In the genomic region with DNA sequence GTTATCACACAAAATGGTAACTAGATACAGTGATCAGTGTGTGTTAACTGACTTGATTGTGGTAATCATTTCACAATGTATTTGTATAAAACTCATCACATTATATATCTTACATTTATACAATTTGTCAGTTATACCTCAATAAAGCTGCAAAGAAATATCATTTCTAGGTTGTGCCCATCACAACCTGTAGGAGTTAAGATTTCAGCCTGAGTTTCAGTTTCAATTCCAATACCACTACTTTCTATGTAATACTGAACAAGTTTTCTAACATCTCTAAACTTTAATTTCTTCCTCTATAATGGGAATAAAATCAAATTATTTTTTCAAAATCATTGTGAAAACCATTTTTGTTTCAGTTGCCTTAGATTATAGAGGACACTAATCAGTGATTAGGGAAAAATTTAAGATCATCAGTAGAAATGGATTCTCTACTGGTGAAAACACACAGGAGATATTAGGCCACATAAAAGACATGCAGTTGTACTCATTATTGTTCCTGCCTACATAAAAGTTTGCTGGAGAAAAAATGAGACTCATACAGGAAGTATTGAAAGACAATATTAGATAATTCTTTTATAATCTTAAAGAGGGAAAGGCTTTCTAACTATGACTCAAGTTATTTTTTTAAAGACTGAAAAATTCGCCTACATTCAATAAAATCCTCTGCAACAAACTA, we compare ENCODE assay signal across 16 cellular contexts. TPM values are rescaled to one million over a fixed set of nuclear protein-coding genes. Genes with fewer than 3 reads are reported as not detected.
A peak's percentile ranks its signal among the peaks of the same experiment; 100 is the strongest.
DNase-seq lines count a peak whose midpoint lies in the region; ATAC-seq and TF ChIP-seq lines count a peak whose summit lies in the region.
"Had no signal": no experiment of that assay in that cellular context is flagged by ENCODE, and none has a peak within 500 bp of the region (broad histone marks: within the 10 kb centered on the region; RNA-seq: fewer than 3 reads in every experiment).

No MANE protein-coding gene starts in this region.

- no peaks in the 10 kb centered on the region for H3K27me3 ChIP-seq in sigmoid colon

- ATAC-seq in GM21423 (IDR thresholded peaks at IDR 0.05; ENCODE audit: unreplicated experiment) (peak; percentile 62), mucosa of descending colon (no peak), T-helper 17 cell (no peak)
- ATAC-seq in activated CD8-positive, alpha-beta T cell treated with anti-CD3 and anti-CD28 coated beads, Interleukin-2, amount 10 ng/mL, durations not matched to agents 7 days and 5 days: peak; percentile 79

- no peaks in the 10 kb centered on the region for H3K9me3 Mint-ChIP-seq in activated CD4-positive, alpha-beta memory T cell treated with anti-CD3 and anti-CD28 coated beads, Interleukin-2, amount 10 ng/mL, durations not matched to agents 7 days and 5 days
- H3K9me3 Mint-ChIP-seq in activated CD4-positive, alpha-beta memory T cell treated with anti-CD3 and anti-CD28 coated beads for 36 hours: no peaks in the 10 kb centered on the region
- H3K9me3 Mint-ChIP-seq in activated CD8-positive, alpha-beta T cell treated with anti-CD3 and anti-CD28 coated beads, Interleukin-2, amount 10 ng/mL, durations not matched to agents 7 days and 5 days (ENCODE audit: insufficient read depth): no peaks in the 10 kb centered on the region
- H3K9me3 Mint-ChIP-seq: activated T-helper 2 cell treated with anti-CD3 and anti-CD28 coated beads, Interferon-gamma antibody, Interleukin-2, Interleukin-4, amounts not matched to agents 10 μg/mL and 5 μg/mL and 100 μg/mL, durations not matched to agents 14 hours and 24 hours and 36 hours; memory B cell had no signal

- peaks cover 9% of the 10 kb centered on the region for H3K36me3 Mint-ChIP-seq in activated CD4-positive, alpha-beta memory T cell treated with anti-CD3 and anti-CD28 coated beads, Interleukin-2, amount 10 ng/mL, durations not matched to agents 7 days and 5 days (ENCODE audit: low read depth)
- peaks cover 12% of the 10 kb centered on the region for H3K36me3 Mint-ChIP-seq in activated CD4-positive, alpha-beta memory T cell treated with anti-CD3 and anti-CD28 coated beads for 36 hours
- H3K36me3 Mint-ChIP-seq in activated CD8-positive, alpha-beta T cell treated with anti-CD3 and anti-CD28 coated beads, Interleukin-2, amount 10 ng/mL, durations not matched to agents 7 days and 5 days (ENCODE audit: low read depth): peaks cover 24% of the 10 kb centered on the region
- peaks cover 2% of the 10 kb centered on the region for H3K36me3 Mint-ChIP-seq in T-helper 17 cell (ENCODE audit: low read depth)

- TF ChIP-seq POLR2A in sigmoid colon (IDR thresholded peaks at IDR 0.05): no peak

- H3K36me3 ChIP-seq in sigmoid colon (no peaks in the 10 kb centered on the region), mucosa of descending colon (ENCODE audit: low read depth) (no peaks in the 10 kb centered on the region)
- H3K36me3 ChIP-seq: thoracic aorta had no signal

- intact Hi-C loops in activated CD4-positive, alpha-beta memory T cell treated with anti-CD3 and anti-CD28 coated beads for 36 hours (cut with micrococcal nuclease): loop anchor here (2.0 to 5.0 kb wide), 2 partner anchors 18 to 45 kb away; a partner anchor contains a TSS
- intact Hi-C loops in sigmoid colon (cut with DNase I) (loop anchor here (2.0 kb wide), 1 partner anchor 16 kb away; no protein-coding TSS in a partner anchor), mucosa of descending colon (cut with DNase I, micrococcal nuclease) (no loop called here)

- 49 to 61% methylated on average over 1 of the region's 1 CpG for WGBS in sigmoid colon, 2 donors

- TF ChIP-seq CTCF in sigmoid colon (IDR thresholded peaks at IDR 0.05): no peak
- no peak for TF ChIP-seq CTCF in mucosa of descending colon (IDR thresholded peaks at IDR 0.05)

- peak overlapping the region; percentile 21 for H3K27ac Mint-ChIP-seq in activated CD4-positive, alpha-beta memory T cell treated with anti-CD3 and anti-CD28 coated beads, Interleukin-2, amount 10 ng/mL, durations not matched to agents 7 days and 5 days
- no peak overlapping the region for H3K27ac Mint-ChIP-seq in activated CD4-positive, alpha-beta memory T cell treated with anti-CD3 and anti-CD28 coated beads for 36 hours
- H3K27ac Mint-ChIP-seq in activated CD8-positive, alpha-beta T cell treated with anti-CD3 and anti-CD28 coated beads, Interleukin-2, amount 10 ng/mL, durations not matched to agents 7 days and 5 days: peak overlapping the region; percentile 44
- H3K27ac Mint-ChIP-seq in T-helper 17 cell: no peak overlapping the region
- H3K27ac Mint-ChIP-seq: activated T-helper 2 cell treated with anti-CD3 and anti-CD28 coated beads, Interferon-gamma antibody, Interleukin-2, Interleukin-4, amounts not matched to agents 10 μg/mL and 5 μg/mL and 100 μg/mL, durations not matched to agents 14 hours and 24 hours and 36 hours; memory B cell had no signal

- H3K27me3 Mint-ChIP-seq in activated CD4-positive, alpha-beta memory T cell treated with anti-CD3 and anti-CD28 coated beads, Interleukin-2, amount 10 ng/mL, durations not matched to agents 7 days and 5 days: no peaks in the 10 kb centered on the region
- H3K27me3 Mint-ChIP-seq in activated CD4-positive, alpha-beta memory T cell treated with anti-CD3 and anti-CD28 coated beads for 36 hours: no peaks in the 10 kb centered on the region
- no peaks in the 10 kb centered on the region for H3K27me3 Mint-ChIP-seq in activated CD8-positive, alpha-beta T cell treated with anti-CD3 and anti-CD28 coated beads, Interleukin-2, amount 10 ng/mL, durations not matched to agents 7 days and 5 days (ENCODE audit: low read depth)
- no peaks in the 10 kb centered on the region for H3K27me3 Mint-ChIP-seq in T-helper 17 cell
- H3K27me3 Mint-ChIP-seq: memory B cell had no signal

- peaks cover 0 to 56% (median 50%) of the 10 kb centered on the region in 4 donors for H3K4me1 ChIP-seq in sigmoid colon
- H3K4me1 ChIP-seq in mucosa of descending colon (ENCODE audit: low read depth): peaks cover 22% of the 10 kb centered on the region
- H3K4me1 ChIP-seq: parathyroid adenoma had no signal

- DNase-seq in activated CD4-positive, alpha-beta memory T cell treated with anti-CD3 and anti-CD28 coated beads, Interleukin-2, amount 10 ng/mL, durations not matched to agents 7 days and 5 days: no peak
- DNase-seq in activated CD4-positive, alpha-beta memory T cell treated with anti-CD3 and anti-CD28 coated beads for 36 hours: no peak
- DNase-seq in activated CD8-positive, alpha-beta T cell treated with anti-CD3 and anti-CD28 coated beads, Interleukin-2, amount 10 ng/mL, durations not matched to agents 7 days and 5 days: no peak
- DNase-seq in sigmoid colon (no peak), putamen (ENCODE audit: low spot score) (no peak), mucosa of descending colon (no peak), T-helper 17 cell (no peak)
- DNase-seq: activated CD4-positive, alpha-beta T cell treated with anti-CD3 and anti-CD28 coated beads for 48 hours; Calu3; NCI-H1436 treated with DMSO at 0.1 percent for 48 hours; NCI-H524 had no signal

- H3K9me3 ChIP-seq in sigmoid colon: no peaks in the 10 kb centered on the region
- H3K9me3 ChIP-seq in mucosa of descending colon: no peaks in the 10 kb centered on the region
- no peaks in the 10 kb centered on the region for H3K9me3 ChIP-seq in T-helper 17 cell (ENCODE audit: control insufficient read depth, low read length, poor library complexity, severe bottlenecking)
- H3K9me3 ChIP-seq: thoracic aorta had no signal

- H3K4me3 Mint-ChIP-seq in activated CD4-positive, alpha-beta memory T cell treated with anti-CD3 and anti-CD28 coated beads, Interleukin-2, amount 10 ng/mL, durations not matched to agents 7 days and 5 days: no peak overlapping the region
- H3K4me3 Mint-ChIP-seq in activated CD4-positive, alpha-beta memory T cell treated with anti-CD3 and anti-CD28 coated beads for 36 hours: no peak overlapping the region
- peak overlapping the region; percentile 20 for H3K4me3 Mint-ChIP-seq in activated CD8-positive, alpha-beta T cell treated with anti-CD3 and anti-CD28 coated beads, Interleukin-2, amount 10 ng/mL, durations not matched to agents 7 days and 5 days
- no peak overlapping the region for H3K4me3 Mint-ChIP-seq in T-helper 17 cell
- H3K4me3 Mint-ChIP-seq: memory B cell had no signal

- CTCF ChIA-PET in activated CD4-positive, alpha-beta memory T cell treated with anti-CD3 and anti-CD28 coated beads, Interleukin-2, amount 10 ng/mL, durations not matched to agents 7 days and 5 days (lab: Charles Lee): no interaction called here
- CTCF ChIA-PET in activated CD4-positive, alpha-beta memory T cell treated with anti-CD3 and anti-CD28 coated beads for 36 hours (lab: Charles Lee): no interaction called here
- CTCF ChIA-PET in activated CD8-positive, alpha-beta T cell treated with anti-CD3 and anti-CD28 coated beads, Interleukin-2, amount 10 ng/mL, durations not matched to agents 7 days and 5 days (lab: Charles Lee): interaction anchor here (0.8 kb wide), 1 partner anchor 9 kb away, joined by 3 read pairs; no protein-coding TSS in a partner anchor

- H3K4me1 Mint-ChIP-seq in activated CD4-positive, alpha-beta memory T cell treated with anti-CD3 and anti-CD28 coated beads, Interleukin-2, amount 10 ng/mL, durations not matched to agents 7 days and 5 days: peaks cover 12% of the 10 kb centered on the region
- H3K4me1 Mint-ChIP-seq in activated CD4-positive, alpha-beta memory T cell treated with anti-CD3 and anti-CD28 coated beads for 36 hours (ENCODE audit: low read depth): peaks cover 15% of the 10 kb centered on the region
- peaks cover 23% of the 10 kb centered on the region for H3K4me1 Mint-ChIP-seq in activated CD8-positive, alpha-beta T cell treated with anti-CD3 and anti-CD28 coated beads, Interleukin-2, amount 10 ng/mL, durations not matched to agents 7 days and 5 days (ENCODE audit: low read depth)
- peaks cover 6% of the 10 kb centered on the region for H3K4me1 Mint-ChIP-seq in T-helper 17 cell

- H3K4me3 ChIP-seq in sigmoid colon (no peak overlapping the region), mucosa of descending colon (no peak overlapping the region)
- H3K4me3 ChIP-seq: thoracic aorta had no signal

- peak overlapping the region; percentile 54 to 83 (median 76) for H3K27ac ChIP-seq in sigmoid colon
- H3K27ac ChIP-seq: parathyroid adenoma, thoracic aorta had no signal

- TF ChIP-seq EP300 in sigmoid colon (IDR thresholded peaks at IDR 0.05): no peak

- POLR2A ChIA-PET in activated CD4-positive, alpha-beta memory T cell treated with anti-CD3 and anti-CD28 coated beads, Interleukin-2, amount 10 ng/mL, durations not matched to agents 7 days and 5 days (lab: Charles Lee): interaction anchor here (0.7 kb wide), 1 partner anchor 20 kb away, joined by 7 read pairs; no protein-coding TSS in a partner anchor
- POLR2A ChIA-PET in activated CD4-positive, alpha-beta memory T cell treated with anti-CD3 and anti-CD28 coated beads for 36 hours (lab: Charles Lee): no interaction called here
- POLR2A ChIA-PET in activated CD8-positive, alpha-beta T cell treated with anti-CD3 and anti-CD28 coated beads, Interleukin-2, amount 10 ng/mL, durations not matched to agents 7 days and 5 days (lab: Charles Lee): interaction anchor here (0.9 to 1.9 kb wide), 2 partner anchors 19 to 46 kb away, joined by 3 to 13 read pairs; a partner anchor contains a TSS

RNA-seq across cellular contexts. Expression of a gene that starts 18.4 kb away (rescaled TPM):
- total RNA-seq in activated CD4-positive, alpha-beta memory T cell treated with anti-CD3 and anti-CD28 coated beads, Interleukin-2, amount 10 ng/mL, durations not matched to agents 7 days and 5 days: 10 to 100 TPM; 58.8 to 62.3 TPM
- total RNA-seq in activated CD4-positive, alpha-beta memory T cell treated with anti-CD3 and anti-CD28 coated beads for 36 hours: 10 to 100 TPM; 67.6 to 70.4 TPM
- 10 to 100 TPM; 84.4 to 87.6 TPM for total RNA-seq in activated CD8-positive, alpha-beta T cell treated with anti-CD3 and anti-CD28 coated beads, Interleukin-2, amount 10 ng/mL, durations not matched to agents 7 days and 5 days
- total RNA-seq in sigmoid colon: 100 to 1,000 TPM; 253 to 450 (median 404) TPM
- polyA plus RNA-seq in sigmoid colon: 10 to 100 TPM; 31.2 to 56.7 (median 40.0) TPM
- total RNA-seq in mucosa of descending colon: 100 to 1,000 TPM in 1 of 3 donors, 10 to 100 TPM in 2; 50.2 to 249 (median 71.6) TPM
- 10 to 100 TPM; 45.5 to 51.1 TPM for total RNA-seq in T-helper 17 cell

RNA-seq across cellular contexts. Expression of a gene that starts 46.0 kb away (rescaled TPM):
- total RNA-seq in activated CD4-positive, alpha-beta memory T cell treated with anti-CD3 and anti-CD28 coated beads, Interleukin-2, amount 10 ng/mL, durations not matched to agents 7 days and 5 days: 10 to 100 TPM; 30.6 to 37.4 TPM
- total RNA-seq in activated CD4-positive, alpha-beta memory T cell treated with anti-CD3 and anti-CD28 coated beads for 36 hours: 10 to 100 TPM; 65.7 to 66.0 TPM
- 10 to 100 TPM; 49.2 to 54.5 TPM for total RNA-seq in activated CD8-positive, alpha-beta T cell treated with anti-CD3 and anti-CD28 coated beads, Interleukin-2, amount 10 ng/mL, durations not matched to agents 7 days and 5 days
- total RNA-seq in sigmoid colon (10 to 100 TPM; 30.0 to 42.3 (median 33.8) TPM), mucosa of descending colon (10 to 100 TPM; 22.1 to 36.8 (median 27.4) TPM), T-helper 17 cell (10 to 100 TPM; 14.0 to 17.7 TPM)
- 10 to 100 TPM in 2 of 3 donors, 1 to 10 TPM in 1; 7.2 to 15.6 (median 13.9) TPM for polyA plus RNA-seq in sigmoid colon

Comparison
In these comparisons a context has a peak if more than half of its experiments do, and no peak if none do; other contexts are left out.
1. H3K27ac Mint-ChIP-seq: peak in activated CD4-positive, alpha-beta memory T cell treated with anti-CD3 and anti-CD28 coated beads, Interleukin-2, amount 10 ng/mL, durations not matched to agents 7 days and 5 days (single experiment) and activated CD8-positive, alpha-beta T cell treated with anti-CD3 and anti-CD28 coated beads, Interleukin-2, amount 10 ng/mL, durations not matched to agents 7 days and 5 days (single experiment); none in activated CD4-positive, alpha-beta memory T cell treated with anti-CD3 and anti-CD28 coated beads for 36 hours (single experiment) and T-helper 17 cell (single experiment).
2. ATAC-seq: peak in GM21423 (single experiment) and activated CD8-positive, alpha-beta T cell treated with anti-CD3 and anti-CD28 coated beads, Interleukin-2, amount 10 ng/mL, durations not matched to agents 7 days and 5 days (single experiment); none in mucosa of descending colon (single experiment) and T-helper 17 cell (single experiment).
3. intact Hi-C loops: an anchor here in activated CD4-positive, alpha-beta memory T cell treated with anti-CD3 and anti-CD28 coated beads for 36 hours (2.0 to 5.0 kb wide) and sigmoid colon (2.0 kb wide); none called in mucosa of descending colon.